In the genomic region with DNA sequence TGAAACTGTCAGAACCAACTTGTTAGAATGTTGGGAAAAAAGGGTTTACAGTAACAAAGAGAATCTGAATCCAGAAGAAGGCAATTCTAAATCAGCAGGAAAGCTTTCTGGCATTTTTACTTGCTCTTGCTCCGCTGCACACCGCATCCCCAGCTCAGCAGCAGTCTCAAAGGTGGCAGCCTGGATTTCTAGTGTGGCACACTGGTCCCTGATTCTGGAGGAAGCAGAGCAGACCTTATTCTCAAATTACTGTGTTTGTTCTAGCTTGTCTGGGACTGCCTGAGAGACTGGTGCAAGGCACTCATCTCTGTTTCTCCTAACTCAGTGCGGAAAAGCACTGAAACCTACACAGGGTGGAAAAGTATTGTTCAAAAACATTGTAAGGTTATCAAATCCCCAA, we compare ENCODE assay signal across 18 cellular contexts. TPM values are rescaled to one million over a fixed set of nuclear protein-coding genes. Genes with fewer than 3 reads are reported as not detected.
A peak's percentile ranks its signal among the peaks of the same experiment; 100 is the strongest.
DNase-seq lines count a peak whose midpoint lies in the region; ATAC-seq, FAIRE-seq and TF ChIP-seq lines count a peak whose summit lies in the region.
"Had no signal": no experiment of that assay in that cellular context is flagged by ENCODE, and none has a peak within 500 bp of the region (broad histone marks: within the 10 kb centered on the region; RNA-seq: fewer than 3 reads in every experiment).

No MANE protein-coding gene starts in this region.

- no peaks in the 10 kb centered on the region for H3K4me1 ChIP-seq in PC-3 (ENCODE audit: insufficient read depth, low read length)
- H3K4me1 ChIP-seq: HAP-1 had no signal

- H2AFZ ChIP-seq in PC-3 (ENCODE audit: low read length), result no peak overlapping the region

- POLR2A ChIA-PET in PC-3 (lab: Charles Lee; ENCODE audit: unreplicated experiment), result no interaction called here

- DNase-seq in NCI-H510A treated with DMSO at 0.1 percent for 48 hours (lab: John Stamatoyannopoulos, UW) (peak; percentile 25), NCI-H510A (lab: John Stamatoyannopoulos, UW) (no peak), PC-3 (no peak), nephron progenitor cell (no peak), SHP77 treated with DMSO at 0.1 percent for 48 hours (lab: John Stamatoyannopoulos, UW) (no peak), GM12891 (ENCODE audit: insufficient read length, low spot score) (no peak)
- DNase-seq: C1 segment of cervical spinal cord; Calu3; CD4-positive, alpha-beta memory T cell; COR-L47; DMS53; DMS79 treated with DMSO at 0.1 percent for 48 hours; GF-D8; GOT3; HFFc6 had no signal

- H3K36me3 ChIP-seq in PC-3 (ENCODE audit: low read depth, low read length), result no peaks in the 10 kb centered on the region
- H3K36me3 ChIP-seq: HAP-1 had no signal

- H4K20me1 ChIP-seq in PC-3 (ENCODE audit: low read length), result no peaks in the 10 kb centered on the region

- intact Hi-C loops in PC-3 (cut with micrococcal nuclease), result no loop called here

- no peaks in the 10 kb centered on the region for H3K79me2 ChIP-seq in PC-3 (ENCODE audit: low read length)

- ATAC-seq in PC-3, result peak; percentile 38

- H3K4me3 ChIP-seq in PC-3 (ENCODE audit: low read length), result no peak overlapping the region
- H3K4me3 ChIP-seq: HAP-1 had no signal

- H3K9ac ChIP-seq in PC-3 (ENCODE audit: low read length), result no peak overlapping the region

- H3K9me3 ChIP-seq in PC-3 (ENCODE audit: low read length), result peaks cover 23% of the 10 kb centered on the region
- H3K9me3 ChIP-seq: HAP-1 had no signal

- H3K4me1 Mint-ChIP-seq in nephron progenitor cell, result peaks cover 8% of the 10 kb centered on the region
- H3K4me1 Mint-ChIP-seq: CD4-positive, alpha-beta memory T cell had no signal

- H3K9me2 ChIP-seq in PC-3 (replicated peaks; ENCODE audit: low read length), result no peaks in the 10 kb centered on the region

- BruUV-seq in PC-3 (replicated peaks; lab: Mats Ljungman, UMichigan), result no TSS peak

- no peaks in the 10 kb centered on the region for H3F3A ChIP-seq in PC-3 (ENCODE audit: low read length, unreplicated experiment)

- TF ChIP-seq POLR2A in GM12891 (IDR thresholded peaks at IDR 0.05; ENCODE audit: low read depth, low read length), result no peak

- H3K27ac Mint-ChIP-seq in nephron progenitor cell, result peak overlapping the region; percentile 82
- H3K27ac Mint-ChIP-seq: CD4-positive, alpha-beta memory T cell; HFFc6 had no signal

- no peak overlapping the region for H3K27ac ChIP-seq in PC-3 (ENCODE audit: low read length)

- H3K27me3 ChIP-seq in PC-3 (ENCODE audit: low read length), result no peaks in the 10 kb centered on the region; the same call in 1 of the 2 replicates

- FAIRE-seq in GM12891 (lab: Jason Lieb, UNC), result no peak
- FAIRE-seq: GM12892, H54 had no signal

- CTCF ChIA-PET in PC-3 (lab: Charles Lee), result no interaction called here

- no peak overlapping the region for H3K4me2 ChIP-seq in PC-3 (ENCODE audit: low read length)

- TF ChIP-seq CTCF in PC-3 (conservative IDR thresholded peaks at IDR 0.05; ENCODE audit: low read depth, low read length) (no peak), nephron progenitor cell (IDR thresholded peaks at IDR 0.05) (no peak)

- peaks cover 33% of the 10 kb centered on the region for H3K27me3 Mint-ChIP-seq in nephron progenitor cell (ENCODE audit: low read depth, poor library complexity)
- H3K27me3 Mint-ChIP-seq: CD4-positive, alpha-beta memory T cell had no signal

- peaks cover 17% of the 10 kb centered on the region for H3K36me3 Mint-ChIP-seq in nephron progenitor cell (ENCODE audit: low read depth)

- H3K9me3 Mint-ChIP-seq in nephron progenitor cell, result peaks cover 32% of the 10 kb centered on the region

- H3K4me3 Mint-ChIP-seq in nephron progenitor cell, result no peak overlapping the region
- H3K4me3 Mint-ChIP-seq: CD4-positive, alpha-beta memory T cell; HFFc6 had no signal

TF ChIP-seq in GM12891, 5 proteins besides CTCF, POLR2A, EP300 and RAD21:
- TF ChIP-seq POU2F2 (IDR thresholded peaks at IDR 0.05; ENCODE audit: low read depth, low read length) (no peak), POLR2AphosphoS5 (IDR thresholded peaks at IDR 0.05; ENCODE audit: low read depth, low read length) (no peak), SPI1 (IDR thresholded peaks at IDR 0.05; ENCODE audit: low read depth, low read length) (no peak), PAX5 (IDR thresholded peaks at IDR 0.05; ENCODE audit: insufficient read depth, low read length, severe bottlenecking) (no peak), TAF1 (IDR thresholded peaks at IDR 0.05; ENCODE audit: low read depth, low read length) (no peak)

RNA-seq across cellular contexts. Expression of a gene that starts 52.4 kb away (rescaled TPM):
- 230 and 275 TPM in 2 replicates for total RNA-seq in PC-3 (2014; rRNA removed)
- 98.2 TPM for polyA plus RNA-seq in GM12891 (2012; ENCODE audit: low read depth, missing spikeins)

RNA-seq across cellular contexts. Expression of a gene that starts 53.8 kb away (rescaled TPM):
- 0.73 and 0.92 TPM in 2 replicates for total RNA-seq in PC-3 (2014; rRNA removed)
- 0.94 TPM for polyA plus RNA-seq in GM12891 (2012; ENCODE audit: low read depth, missing spikeins)

RNA-seq across cellular contexts. Expression of a gene that starts 57.8 kb away (rescaled TPM):
- total RNA-seq in PC-3 (2014; rRNA removed), result 282 and 283 TPM in 2 replicates
- 24.5 TPM for polyA plus RNA-seq in GM12891 (2012; ENCODE audit: low read depth, missing spikeins)
